2 cellular contexts compared by ENCODE assay signal in genomic region chr9:137511758-137512463, GRCh38.
A peak's percentile ranks its signal among the peaks of the same experiment; 100 is the strongest.
TF ChIP-seq lines count a peak whose summit lies in the region.

No MANE protein-coding gene starts in this region.

TF ChIP-seq in HepG2, 621 proteins besides CTCF, POLR2A, EP300 and RAD21:
- TF ChIP-seq ZBTB1 (CRISPR knock-in tag; IDR thresholded peaks at IDR 0.05; ENCODE audit: borderline replicate concordance) (no peak), FOSL2 (CRISPR knock-in tag; IDR thresholded peaks at IDR 0.05) (peak; percentile 58), FOXA1 (IDR thresholded peaks at IDR 0.05) (no peak), FOXA1 (CRISPR knock-in tag; IDR thresholded peaks at IDR 0.05) (no peak), ZNF430 (CRISPR knock-in tag; IDR thresholded peaks at IDR 0.05) (no peak), NFKB2 (CRISPR knock-in tag; IDR thresholded peaks at IDR 0.05; ENCODE audit: borderline replicate concordance) (no peak), SRSF9 (IDR thresholded peaks at IDR 0.05; ENCODE audit: borderline replicate concordance, insufficient read depth, low read depth, low read length, poor library complexity, severe bottlenecking) (no peak)
TF ChIP-seq in HepG2: peak in this region for 1.

TF ChIP-seq in K562, 482 proteins besides CTCF, POLR2A, EP300 and RAD21 (continues in another document):
- TF ChIP-seq POLR2AphosphoS2 (IDR thresholded peaks at IDR 0.05; ENCODE audit: low read length) (no peak), JUNB (CRISPR knock-in tag; conservative IDR thresholded peaks at IDR 0.05) (peak; percentile 48; the same call in 1 of the 2 replicates), RB1 (IDR thresholded peaks at IDR 0.05; ENCODE audit: low read depth) (no peak), HNRNPLL (IDR thresholded peaks at IDR 0.05; ENCODE audit: low read depth, low read length, poor library complexity, severe bottlenecking) (peak; percentile 61), SREBF2 (CRISPR knock-in tag; IDR thresholded peaks at IDR 0.05) (no peak), GTF2A2 (tag; IDR thresholded peaks at IDR 0.05) (no peak), COPS2 (conservative IDR thresholded peaks at IDR 0.05) (no peak), STAG1 (CRISPR knock-in tag; IDR thresholded peaks at IDR 0.05; ENCODE audit: borderline replicate concordance) (no peak; the same call in 1 of the 2 replicates), SP1 (CRISPR knock-in tag; IDR thresholded peaks at IDR 0.05) (peak; percentile 65; the same call in 1 of the 2 replicates), TCF15 (CRISPR knock-in tag; IDR thresholded peaks at IDR 0.05) (no peak; the same call in 1 of the 2 replicates), TFAP4 (CRISPR knock-in tag; IDR thresholded peaks at IDR 0.05; ENCODE audit: borderline replicate concordance) (peak; percentile 77), HNRNPUL1 (IDR thresholded peaks at IDR 0.05; ENCODE audit: low read length) (no peak), RBFOX2 (IDR thresholded peaks at IDR 0.05; ENCODE audit: low read depth, low read length) (peak; percentile 66), CBX1 (IDR thresholded peaks at IDR 0.05; ENCODE audit: low read depth) (no peak), ZBTB2 (IDR thresholded peaks at IDR 0.05) (0 out of 2 replicates have a peak, but pooled peaks have one; percentile 47), PRMT5 (CRISPR knock-in tag; IDR thresholded peaks at IDR 0.05) (no peak), SMAD3 (CRISPR knock-in tag; conservative IDR thresholded peaks at IDR 0.05) (no peak), HDAC2 (IDR thresholded peaks at IDR 0.05) (0 out of 2 replicates have a peak, but pooled peaks have one; percentile 55), MEIS2 (IDR thresholded peaks at IDR 0.05; ENCODE audit: partially characterized antibody) (peak; percentile 92), BRD4 (IDR thresholded peaks at IDR 0.05) (no peak), ZNF318 (IDR thresholded peaks at IDR 0.05; ENCODE audit: borderline replicate concordance in 1 of 2, low read depth in 1 of 2) (peak in 1 of 2 experiments; percentile 71; a peak in 2 of 4 replicates), NFRKB (IDR thresholded peaks at IDR 0.05; ENCODE audit: low read depth) (0 out of 2 replicates have a peak, but pooled peaks have one; percentile 28), C11orf30 (IDR thresholded peaks at IDR 0.05; ENCODE audit: low read depth) (peak; percentile 60; the same call in 1 of the 2 replicates), CTBP1 (IDR thresholded peaks at IDR 0.05; ENCODE audit: borderline replicate concordance) (peak; percentile 77; the same call in 1 of the 2 replicates), ZNF511 (CRISPR knock-in tag; IDR thresholded peaks at IDR 0.05) (0 out of 2 replicates have a peak, but pooled peaks have one; percentile 32), ZNF24 (IDR thresholded peaks at IDR 0.05) (peak; percentile 37; the same call in 1 of the 2 replicates), DIDO1 (tag; IDR thresholded peaks at IDR 0.05; ENCODE audit: low read depth) (no peak), DPF2 (IDR thresholded peaks at IDR 0.05) (peak; percentile 91), HDAC8 (tag; IDR thresholded peaks at IDR 0.05) (no peak), ZNF316 (IDR thresholded peaks at IDR 0.05) (peak; percentile 46; the same call in 1 of the 2 replicates), SMAD2 (IDR thresholded peaks at IDR 0.05; ENCODE audit: low read depth, low read length) (no peak), NR2F6 (CRISPR knock-in tag; IDR thresholded peaks at IDR 0.05) (no peak), ZNF609 (CRISPR knock-in tag; IDR thresholded peaks at IDR 0.05; ENCODE audit: borderline replicate concordance) (no peak; the same call in 1 of the 2 replicates), LEF1 (IDR thresholded peaks at IDR 0.05) (peak; percentile 87), ZNF263 (CRISPR knock-in tag; IDR thresholded peaks at IDR 0.05; ENCODE audit: borderline replicate concordance) (peak; percentile 66; the same call in 1 of the 2 replicates), TRIM24 (IDR thresholded peaks at IDR 0.05) (peak; percentile 67 to 79), SMARCA4 (IDR thresholded peaks at IDR 0.05) (peak; percentile 90), RHOXF2B (CRISPR knock-in tag; conservative IDR thresholded peaks at IDR 0.05) (no peak), ZNF780A (CRISPR knock-in tag; IDR thresholded peaks at IDR 0.05) (no peak), DNMT1 (IDR thresholded peaks at IDR 0.05) (no peak), ATF1 (CRISPR knock-in tag; IDR thresholded peaks at IDR 0.05) (no peak), ATF1 (tag; IDR thresholded peaks at IDR 0.05) (peak; percentile 50), ELK3 (CRISPR knock-in tag; IDR thresholded peaks at IDR 0.05) (no peak), XRCC4 (IDR thresholded peaks at IDR 0.05; ENCODE audit: extremely low read depth, insufficient read depth, insufficient read length) (no peak), NEUROD1 (IDR thresholded peaks at IDR 0.05; ENCODE audit: borderline replicate concordance, low read depth, low read length, partially characterized antibody) (peak; percentile 21), ATF2 (CRISPR knock-in tag; IDR thresholded peaks at IDR 0.05) (no peak)
